In the genomic region with DNA sequence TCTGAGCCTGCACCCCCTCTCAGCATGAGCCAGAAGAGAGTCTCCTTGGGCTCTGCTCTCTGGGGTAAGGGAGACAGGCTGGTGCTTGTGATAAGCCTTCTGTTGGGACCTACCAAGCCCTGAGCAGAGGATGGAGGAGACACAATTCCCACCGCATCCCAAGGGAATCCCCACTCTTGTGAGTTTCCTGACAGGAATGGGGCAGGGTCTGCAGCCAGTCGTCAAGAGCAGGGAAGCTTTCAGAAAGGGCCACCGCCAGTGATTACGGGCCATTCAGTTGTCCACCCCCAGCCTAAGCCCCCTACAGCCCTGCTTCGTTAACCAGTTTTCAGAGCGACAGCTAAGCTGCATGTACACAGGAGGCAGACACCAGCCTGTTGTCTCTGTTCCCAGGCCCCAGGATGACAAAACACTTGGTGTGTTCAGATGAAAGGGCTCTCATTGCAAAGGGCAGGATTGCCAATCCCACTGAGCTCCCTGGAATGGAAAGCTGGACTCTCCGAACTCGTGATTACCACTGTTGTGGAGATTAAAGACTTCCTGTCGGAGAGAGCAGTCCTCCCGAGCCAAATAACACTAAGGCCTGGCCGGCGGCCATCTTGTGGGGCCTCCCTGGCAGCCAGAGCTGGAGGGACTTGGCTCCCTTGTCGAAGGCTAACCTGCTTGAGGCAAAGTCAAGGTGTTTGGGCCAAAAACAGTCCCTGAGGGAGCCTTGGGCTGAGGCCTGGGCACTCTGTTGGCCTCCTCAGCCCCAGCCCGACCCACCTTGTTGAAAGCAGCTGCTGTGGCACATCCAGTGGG, we compare ENCODE assay signal across 16 cellular contexts. TPM values are rescaled to one million over a fixed set of nuclear protein-coding genes. Genes with fewer than 3 reads are reported as not detected.
DNase-seq lines count a peak whose midpoint lies in the region; ATAC-seq, FAIRE-seq and TF ChIP-seq lines count a peak whose summit lies in the region.
"Had no signal": no experiment of that assay in that cellular context is flagged by ENCODE, and none has a peak within 500 bp of the region (broad histone marks: within the 10 kb centered on the region; RNA-seq: fewer than 3 reads in every experiment).

No MANE protein-coding gene starts in this region.

- in situ Hi-C loops in K562 (cut with MboI) = no loop called here

- no peak for TF ChIP-seq CTCF in K562 (IDR thresholded peaks at IDR 0.05 in 2 of 3, conservative IDR thresholded peaks at IDR 0.05 in 1 of 3; ENCODE audit: insufficient read depth in 2 of 3, low read depth in 1 of 3, low read length in 3 of 3)

- H3K4me1 Mint-ChIP-seq in activated T-helper 17 cell treated with anti-CD3 and anti-CD28 coated beads, Interleukin-2, amount 50 U/mL, for 72 hours = no peaks in the 10 kb centered on the region
- H3K4me1 Mint-ChIP-seq: natural killer cell had no signal

- intact Hi-C loops in K562 (cut with micrococcal nuclease) = no loop called here
- intact Hi-C loops in left cardiac atrium (cut with DNase I) = no loop called here

- POLR2A ChIA-PET in K562 (lab: Yijun Ruan, JAX) = interaction anchor here (0.6 to 1.9 kb wide), 5 partner anchors 10 to 818 kb away, joined by 3 to 13 read pairs (median 4); no protein-coding TSS in a partner anchor

- no peak for TF ChIP-seq POLR2A in K562 (conservative IDR thresholded peaks at IDR 0.05)

- H3K9me1 ChIP-seq in K562 (ENCODE audit: control insufficient read depth, insufficient read depth, low read length) = peaks cover 3% of the 10 kb centered on the region

- WGBS in K562 (ENCODE audit: insufficient coverage, low coverage, missing lambda C conversion rate) = 68% methylated on average over 14 of the region's 14 CpGs

- peak overlapping the region; percentile 82 for H2AFZ ChIP-seq in K562 (ENCODE audit: low read depth, low read length)

- FAIRE-seq in K562 (lab: Jason Lieb, UNC) = no peak
- FAIRE-seq: endometrium, TTC549 had no signal

- H3K27me3 ChIP-seq in K562 (ENCODE audit: control insufficient read depth in 2 of 2, insufficient read depth in 2 of 2, low read length in 2 of 2) (no peaks in the 10 kb centered on the region; a peak in 1 of 5 replicates), rectal smooth muscle tissue (ENCODE audit: control insufficient read depth, insufficient read depth, low read length) (no peaks in the 10 kb centered on the region)
- H3K27me3 ChIP-seq: SJSA1 had no signal

- no TSS peak for BruUV-seq in K562 (replicated peaks; lab: Mats Ljungman, UMichigan)

- H3K27ac ChIP-seq in K562 (ENCODE audit: extremely low read depth, low read depth, low read length) = peak overlapping the region; percentile 52; the same call in 2 of the 3 replicates
- H3K27ac ChIP-seq in rectal smooth muscle tissue (ENCODE audit: low read depth, low read length) = peak overlapping the region; percentile 30
- H3K27ac ChIP-seq: SJSA1 had no signal

- DNase-seq in ELF-1 (ENCODE audit: low read depth, low spot score) = peak; percentile 32
- no peak for DNase-seq in K562 (ENCODE audit: extremely low read depth in 1 of 4, low spot score in 3 of 4)
- DNase-seq in left cardiac atrium = peak; percentile 84
- DNase-seq in T-helper 1 cell = no peak
- DNase-seq: activated CD4-positive, alpha-beta memory T cell treated with anti-CD3 and anti-CD28 coated beads, Interleukin-2, amount 10 ng/mL, durations not matched to agents 7 days and 5 days; activated effector memory CD4-positive, alpha-beta T cell treated with anti-CD3 and anti-CD28 coated beads, Interleukin-2, amount 50 U/mL, for 16 hours; left colon; natural killer cell; NCI-H2081 treated with DMSO at 0.1 percent for 48 hours had no signal

- H3K4me3 ChIP-seq in K562 (no peak overlapping the region), rectal smooth muscle tissue (ENCODE audit: low read length) (no peak overlapping the region)
- H3K4me3 ChIP-seq: SJSA1 had no signal

- no peak overlapping the region for H3K4me2 ChIP-seq in K562 (ENCODE audit: insufficient read depth, low read length)

- no peaks in the 10 kb centered on the region for H3K9me3 Mint-ChIP-seq in activated T-helper 17 cell treated with anti-CD3 and anti-CD28 coated beads, Interleukin-2, amount 50 U/mL, for 72 hours
- H3K9me3 Mint-ChIP-seq: activated CD4-positive, alpha-beta memory T cell treated with anti-CD3 and anti-CD28 coated beads, Interleukin-2, amount 10 ng/mL, durations not matched to agents 7 days and 5 days; natural killer cell had no signal

- CTCF ChIA-PET in K562 (lab: Yijun Ruan, JAX; ENCODE audit: low intra/inter-chr PET ratio) = no interaction called here

- H3K79me2 ChIP-seq in K562 (ENCODE audit: control insufficient read depth, insufficient read depth, low read length) = no peaks in the 10 kb centered on the region

- no peak overlapping the region for H3K27ac Mint-ChIP-seq in activated T-helper 17 cell treated with anti-CD3 and anti-CD28 coated beads, Interleukin-2, amount 50 U/mL, for 72 hours
- H3K27ac Mint-ChIP-seq: activated CD4-positive, alpha-beta memory T cell treated with anti-CD3 and anti-CD28 coated beads, Interleukin-2, amount 10 ng/mL, durations not matched to agents 7 days and 5 days; natural killer cell had no signal

- no peak overlapping the region for H3K4me3 Mint-ChIP-seq in activated T-helper 17 cell treated with anti-CD3 and anti-CD28 coated beads, Interleukin-2, amount 50 U/mL, for 72 hours
- H3K4me3 Mint-ChIP-seq: activated CD4-positive, alpha-beta memory T cell treated with anti-CD3 and anti-CD28 coated beads, Interleukin-2, amount 10 ng/mL, durations not matched to agents 7 days and 5 days; natural killer cell had no signal

- H4K20me1 ChIP-seq in K562 (replicated peaks; ENCODE audit: control insufficient read depth, insufficient read depth, low read length) = no peaks in the 10 kb centered on the region

- no peak for ATAC-seq in K562
- ATAC-seq in left cardiac atrium = peak; percentile 57 to 72
- ATAC-seq in HG02759 (IDR thresholded peaks at IDR 0.05; ENCODE audit: unreplicated experiment) = no peak
- no peak for ATAC-seq in activated T-helper 17 cell treated with anti-CD3 and anti-CD28 coated beads, Interleukin-2, amount 50 U/mL, for 72 hours (replicated peaks)
- ATAC-seq in HG03457 (IDR thresholded peaks at IDR 0.05; ENCODE audit: unreplicated experiment) = no peak
- ATAC-seq: left colon, natural killer cell had no signal

- no peaks in the 10 kb centered on the region for H3K36me3 Mint-ChIP-seq in activated T-helper 17 cell treated with anti-CD3 and anti-CD28 coated beads, Interleukin-2, amount 50 U/mL, for 72 hours (ENCODE audit: low read depth)
- H3K36me3 Mint-ChIP-seq: natural killer cell had no signal

- TF ChIP-seq RAD21 in K562 (CRISPR knock-in tag; conservative IDR thresholded peaks at IDR 0.05 in 1 of 2, IDR thresholded peaks at IDR 0.05 in 1 of 2) = no peak

- peaks cover 42 to 58% of the 10 kb centered on the region in 2 experiments for H3K4me1 ChIP-seq in K562 (replicated peaks in 1 of 2; ENCODE audit: control insufficient read depth in 2 of 2, insufficient read depth in 2 of 2, low read length in 2 of 2)
- no peaks in the 10 kb centered on the region for H3K4me1 ChIP-seq in rectal smooth muscle tissue (ENCODE audit: control insufficient read depth, insufficient read depth, low read length)

- no peak for TF ChIP-seq EP300 in K562 (IDR thresholded peaks at IDR 0.05; ENCODE audit: low read length)

- H3K36me3 ChIP-seq in K562 (ENCODE audit: control insufficient read depth, insufficient read depth, low read length) (no peaks in the 10 kb centered on the region), rectal smooth muscle tissue (ENCODE audit: control insufficient read depth, insufficient read depth, low read length) (no peaks in the 10 kb centered on the region)
- H3K36me3 ChIP-seq: SJSA1 had no signal

- H3K27me3 Mint-ChIP-seq in activated T-helper 17 cell treated with anti-CD3 and anti-CD28 coated beads, Interleukin-2, amount 50 U/mL, for 72 hours = no peaks in the 10 kb centered on the region
- H3K27me3 Mint-ChIP-seq: activated CD4-positive, alpha-beta memory T cell treated with anti-CD3 and anti-CD28 coated beads, Interleukin-2, amount 10 ng/mL, durations not matched to agents 7 days and 5 days had no signal

- H3K9me3 ChIP-seq in K562 (replicated peaks; ENCODE audit: control insufficient read depth, insufficient read depth, low read depth, low read length) = no peaks in the 10 kb centered on the region
- H3K9me3 ChIP-seq: SJSA1 had no signal

- H3K9ac ChIP-seq in K562 (ENCODE audit: insufficient read depth in 1 of 2, low read depth in 2 of 2, low read length in 2 of 2) (peak overlapping the region; percentile 6 to 66; a peak in 2 of 4 replicates), rectal smooth muscle tissue (ENCODE audit: low read length) (no peak overlapping the region)

RNA-seq across cellular contexts. Expression of gene SLC30A1, which starts 37.5 kb away (rescaled TPM):
- 11.4 and 24.0 TPM in 2 replicates for total RNA-seq in K562 (2011; cell fraction: chromatin; rRNA removed; ENCODE audit: low replicate concordance)
- 14.2 and 15.8 TPM in 2 replicates for total RNA-seq in K562 (2011; cell fraction: nucleolus; rRNA removed)
- 19.2 and 26.8 TPM in 2 replicates for total RNA-seq in K562 (2011; cell fraction: nucleoplasm; rRNA removed)
- total RNA-seq in K562 (2014; rRNA removed) (5.0 and 5.4 TPM in 2 replicates), K562 (2014; rRNA removed; fragmentation: Illumina TruSeq; extraction: Trizol) (11.9 and 12.0 TPM in 2 replicates), K562 (2015; rRNA removed; fragmentation: Illumina TruSeq; extraction: Trizol) (13.8 and 14.4 TPM in 2 replicates), K562 (2021) (13.1 and 14.6 TPM in 2 replicates), left cardiac atrium (10 to 100 TPM; 11.0 to 13.9 TPM)
- polyA plus RNA-seq in K562 (2011; rRNA removed) (6.6 and 6.7 TPM in 2 replicates), K562 (2014; fragmentation: Illumina TruSeq; extraction: Trizol) (6.4 and 7.9 TPM in 2 replicates), K562 (2014; fragmentation: Nextera tagmentation; extraction: Ambion mirVana) (1 to 10 TPM; 4.1 to 4.2 TPM), K562 (2014; rRNA removed) (4.8 and 5.1 TPM in 2 replicates)
- 3.2 and 3.5 TPM in 2 replicates for polyA plus RNA-seq in K562 (2011; cell fraction: cytosol; rRNA removed)
- polyA plus RNA-seq in K562 (2011; cell fraction: nucleus; rRNA removed) = 4.1 and 5.4 TPM in 2 replicates
- 4.5 and 8.6 TPM in 2 replicates for polyA plus RNA-seq in K562 (2012)
- polyA minus RNA-seq in K562 (2011; rRNA and poly(A)+ RNA removed) = 15.2 and 23.0 TPM in 2 replicates
- 8.5 and 10.6 TPM in 2 replicates for polyA minus RNA-seq in K562 (2011; cell fraction: cytosol; rRNA and poly(A)+ RNA removed)
- polyA minus RNA-seq in K562 (2011; cell fraction: nucleus; rRNA and poly(A)+ RNA removed) = 9.6 and 22.0 TPM in 2 replicates
- under 1 TPM; 0.29 to 0.76 TPM for total RNA-seq in activated T-helper 17 cell treated with anti-CD3 and anti-CD28 coated beads, Interleukin-2, amount 50 U/mL, for 72 hours

RNA-seq across cellular contexts. Expression of gene NEK2, which starts 59.0 kb away (rescaled TPM):
- total RNA-seq in K562 (2011; cell fraction: chromatin; rRNA removed; ENCODE audit: low replicate concordance) = 18.3 and 46.6 TPM in 2 replicates
- total RNA-seq in K562 (2011; cell fraction: nucleolus; rRNA removed) = 15.0 and 17.2 TPM in 2 replicates
- 22.6 and 23.8 TPM in 2 replicates for total RNA-seq in K562 (2011; cell fraction: nucleoplasm; rRNA removed)
- total RNA-seq in K562 (2014; rRNA removed) (54.4 and 65.8 TPM in 2 replicates), K562 (2014; rRNA removed; fragmentation: Illumina TruSeq; extraction: Trizol) (74.7 and 85.7 TPM in 2 replicates), K562 (2015; rRNA removed; fragmentation: Illumina TruSeq; extraction: Trizol) (64.5 and 72.1 TPM in 2 replicates), K562 (2021) (45.6 and 52.8 TPM in 2 replicates), left cardiac atrium (under 1 TPM; 0.18 to 0.68 TPM)
- polyA plus RNA-seq in K562 (2011; rRNA removed) (53.3 and 69.7 TPM in 2 replicates), K562 (2014; fragmentation: Illumina TruSeq; extraction: Trizol) (66.4 and 75.9 TPM in 2 replicates), K562 (2014; fragmentation: Nextera tagmentation; extraction: Ambion mirVana) (10 to 100 TPM; 30.0 to 38.6 TPM), K562 (2014; rRNA removed) (48.6 and 66.4 TPM in 2 replicates)
- polyA plus RNA-seq in K562 (2011; cell fraction: cytosol; rRNA removed) = 17.1 and 29.6 TPM in 2 replicates
- 24.2 and 25.4 TPM in 2 replicates for polyA plus RNA-seq in K562 (2011; cell fraction: nucleus; rRNA removed)
- 42.5 and 47.0 TPM in 2 replicates for polyA plus RNA-seq in K562 (2012)
- 122 and 124 TPM in 2 replicates for polyA minus RNA-seq in K562 (2011; rRNA and poly(A)+ RNA removed)
- 30.9 and 39.3 TPM in 2 replicates for polyA minus RNA-seq in K562 (2011; cell fraction: cytosol; rRNA and poly(A)+ RNA removed)
- polyA minus RNA-seq in K562 (2011; cell fraction: nucleus; rRNA and poly(A)+ RNA removed) = 23.6 and 35.4 TPM in 2 replicates
- 10 to 100 TPM; 31.6 to 32.4 TPM for total RNA-seq in activated T-helper 17 cell treated with anti-CD3 and anti-CD28 coated beads, Interleukin-2, amount 50 U/mL, for 72 hours

Comparison
In these comparisons a context has a peak if more than half of its experiments do, and no peak if none do; other contexts are left out.
1. DNase-seq: peak in ELF-1 (single experiment) and left cardiac atrium (single experiment); none in K562 (0 of 4) and T-helper 1 cell (0 of 5).
2. ATAC-seq: peak in left cardiac atrium (2 of 2); none in K562 (single experiment), HG02759 (single experiment), activated T-helper 17 cell treated with anti-CD3 and anti-CD28 coated beads, Interleukin-2, amount 50 U/mL, for 72 hours (single experiment) and HG03457 (single experiment).
3. RNA of gene NEK2, which starts 59.0 kb away (total RNA-seq): 15.0 to 85.7 TPM in K562 and 31.6 to 32.4 TPM in activated T-helper 17 cell treated with anti-CD3 and anti-CD28 coated beads, Interleukin-2, amount 50 U/mL, for 72 hours; 0.18 to 0.68 TPM in left cardiac atrium; every median in the first group is over 4 times any median in the second.